27 cellular contexts compared by ENCODE assay signal in the genomic region with DNA sequence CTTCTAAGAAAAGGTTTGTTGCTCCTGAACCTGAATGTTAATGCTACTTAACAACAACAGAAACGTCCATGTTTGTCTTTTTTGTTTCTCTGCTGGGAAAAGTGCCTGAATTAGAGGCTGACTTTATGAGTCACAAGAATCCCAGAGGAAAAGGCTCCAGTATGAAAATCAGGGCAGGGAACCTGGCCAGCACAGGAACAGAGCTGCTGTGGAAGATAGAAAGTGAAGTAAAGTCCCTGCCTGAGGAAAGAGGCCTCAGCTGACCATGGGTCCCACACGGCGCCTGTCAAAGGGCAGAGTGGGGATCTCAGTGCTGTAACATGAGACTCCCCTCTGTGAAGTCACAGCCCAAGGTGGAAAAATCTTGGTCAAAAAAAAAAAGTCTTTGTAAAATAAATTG.
A peak's percentile ranks its signal among the peaks of the same experiment; 100 is the strongest.
DNase-seq lines count a peak whose midpoint lies in the region; ATAC-seq and TF ChIP-seq lines count a peak whose summit lies in the region.
"Had no signal": no experiment of that assay in that cellular context is flagged by ENCODE, and none has a peak within 500 bp of the region (broad histone marks: within the 10 kb centered on the region; RNA-seq: fewer than 3 reads in every experiment).

No MANE protein-coding gene starts in this region.

- TF ChIP-seq CTCF in adrenal gland (IDR thresholded peaks at IDR 0.05) (no peak), fibroblast of the aortic adventitia (IDR thresholded peaks at IDR 0.05; ENCODE audit: insufficient read depth, low read length) (no peak)

- peak overlapping the region in 1 of 5 donors; percentile 13 for H3K27ac ChIP-seq in adrenal gland
- H3K27ac ChIP-seq: foreskin keratinocyte, GM23248, hepatocyte, Peyer's patch, uterus, WERI-Rb-1 had no signal

- ATAC-seq in sciatic nerve, result peak; percentile 17
- ATAC-seq: foreskin keratinocyte; stimulated activated naive B cell treated with anti-CD40 and anti-IgM and Interleukin-4, amounts not matched to agents 10 μg/mL and 1 μg/mL and 100 μg/mL, for 72 hours had no signal

- H3K27me3 ChIP-seq in adrenal gland, result no peaks in the 10 kb centered on the region
- H3K27me3 ChIP-seq: foreskin keratinocyte, hepatocyte, Peyer's patch, uterus had no signal

- peaks cover 4 to 11% of the 10 kb centered on the region in 2 donors for H3K4me1 ChIP-seq in adrenal gland (replicated peaks in 1 of 2)
- H3K4me1 ChIP-seq: foreskin keratinocyte, Peyer's patch, uterus had no signal

- H3K9me3 ChIP-seq in adrenal gland (replicated peaks in 1 of 3), result no peaks in the 10 kb centered on the region
- H3K9me3 ChIP-seq: Peyer's patch, uterus had no signal

- H3K4me3 ChIP-seq in adrenal gland (no peak overlapping the region), fibroblast of the aortic adventitia (ENCODE audit: low read depth, low read length) (no peak overlapping the region)
- H3K4me3 ChIP-seq: GM23248, hepatocyte, Peyer's patch, uterus had no signal

- 33 to 44% (median 38%) methylated on average over 3 of the region's 3 CpGs for WGBS in adrenal gland, 4 donors

- TF ChIP-seq POLR2A in adrenal gland (IDR thresholded peaks at IDR 0.05), result no peak

- H3K36me3 ChIP-seq in adrenal gland (replicated peaks in 1 of 2), result no peaks in the 10 kb centered on the region
- H3K36me3 ChIP-seq: Peyer's patch, uterus, WERI-Rb-1 had no signal

- intact Hi-C loops in adrenal gland (cut with DNase I) (no loop called here), sciatic nerve (cut with DNase I) (no loop called here)

- peak; percentile 21 to 70 (median 50) for DNase-seq in adrenal gland
- DNase-seq in fibroblast of the aortic adventitia (ENCODE audit: low read depth), result peak; percentile 2
- DNase-seq in left kidney (ENCODE audit: low read depth, low spot score), result peak; percentile 53
- DNase-seq in sciatic nerve (ENCODE audit: low spot score), result no peak
- no peak for DNase-seq in NCI-H2107 treated with DMSO at 0.1 percent for 48 hours (lab: John Stamatoyannopoulos, UW; ENCODE audit: unreplicated experiment)
- no peak for DNase-seq in NCI-H146 treated with DMSO at 0.1 percent for 48 hours (lab: John Stamatoyannopoulos, UW; ENCODE audit: unreplicated experiment)
- DNase-seq in stimulated activated naive CD4-positive, alpha-beta T cell treated with Interleukin-2 at 50 U/mL for 16 hours (lab: John Stamatoyannopoulos, UW), result no peak
- DNase-seq in NCI-H1048 (lab: John Stamatoyannopoulos, UW), result no peak
- DNase-seq: activated CD4-positive, alpha-beta T cell treated with anti-CD3 and anti-CD28 coated beads for 4 hours; activated CD8-positive, alpha-beta memory T cell treated with anti-CD3 and anti-CD28 coated beads for 24 hours; activated naive CD4-positive, alpha-beta T cell treated with anti-CD3 and anti-CD28 coated beads, Interleukin-2, amount 50 U/mL, for 16 hours; activated T-cell treated with anti-CD3 and anti-CD28 coated beads for 4 hours; central memory CD4-positive, alpha-beta T cell; erythroblast; foreskin keratinocyte; GM23248; Kasumi-1; mesendoderm; NCI-H1436; NCI-H446 treated with DMSO at 0.1 percent for 48 hours; NCI-H82; Peyer's patch; stimulated activated naive B cell treated with anti-CD40 and anti-IgM and Interleukin-4, amounts not matched to agents 10 μg/mL and 1 μg/mL and 100 μg/mL, for 72 hours; T-helper 9 cell; WERI-Rb-1 had no signal

Comparison
In these comparisons a context has a peak if more than half of its experiments do, and no peak if none do; other contexts are left out.
1. DNase-seq: peak in adrenal gland (7 of 7), fibroblast of the aortic adventitia (single experiment) and left kidney (single experiment); none in sciatic nerve (single experiment), NCI-H2107 treated with DMSO at 0.1 percent for 48 hours (single experiment), NCI-H146 treated with DMSO at 0.1 percent for 48 hours (single experiment), stimulated activated naive CD4-positive, alpha-beta T cell treated with Interleukin-2 at 50 U/mL for 16 hours (single experiment) and NCI-H1048 (single experiment).